10 cellular contexts compared by ENCODE assay signal in genomic region chr13:48318714-48319457, GRCh38. TPM values are rescaled to one million over a fixed set of nuclear protein-coding genes. Genes with fewer than 3 reads are reported as not detected.
DNase-seq lines count a peak whose midpoint lies in the region; ATAC-seq and TF ChIP-seq lines count a peak whose summit lies in the region.
"Had no signal": no experiment of that assay in that cellular context is flagged by ENCODE, and none has a peak within 500 bp of the region (broad histone marks: within the 10 kb centered on the region; RNA-seq: fewer than 3 reads in every experiment).

No MANE protein-coding gene starts in this region.

- ATAC-seq in lower lobe of right lung: peak; percentile 29 to 68
- ATAC-seq in thoracic aorta (ENCODE audit: insufficient number of reproducible peaks, low FRiP score, low read depth): no peak
- ATAC-seq in GM21786 (IDR thresholded peaks at IDR 0.05; ENCODE audit: unreplicated experiment): no peak
- ATAC-seq in HG03460 (IDR thresholded peaks at IDR 0.05; ENCODE audit: unreplicated experiment): no peak

- DNase-seq in activated CD4-positive, alpha-beta T cell treated with anti-CD3 and anti-CD28 coated beads for 48 hours: peak; percentile 28
- no peak for DNase-seq in activated CD4-positive, alpha-beta T cell treated with anti-CD3 and anti-CD28 coated beads, Interleukin-2, amount 50 U/mL, for 1 hour
- peak in 1 of 2 donors; percentile 71 for DNase-seq in ascending aorta (ENCODE audit: low spot score in 2 of 2)
- peak; percentile 60 for DNase-seq in lower lobe of right lung
- DNase-seq in thoracic aorta (ENCODE audit: low spot score): no peak
- DNase-seq in DMS79 treated with DMSO at 0.1 percent for 48 hours (lab: John Stamatoyannopoulos, UW): no peak
- DNase-seq: NCI-H524, T-helper 9 cell had no signal

- TF ChIP-seq CTCF in ascending aorta (IDR thresholded peaks at IDR 0.05): no peak
- TF ChIP-seq CTCF in lower lobe of right lung (IDR thresholded peaks at IDR 0.05): no peak
- no peak for TF ChIP-seq CTCF in thoracic aorta (IDR thresholded peaks at IDR 0.05)

- H3K9me3 ChIP-seq in ascending aorta (peaks cover 0 to 14% of the 10 kb centered on the region in 2 donors), lower lobe of right lung (peaks cover 12% of the 10 kb centered on the region), thoracic aorta (peaks cover 6% of the 10 kb centered on the region)

- H3K4me1 ChIP-seq in ascending aorta (no peaks in the 10 kb centered on the region), lower lobe of right lung (no peaks in the 10 kb centered on the region), thoracic aorta (ENCODE audit: control insufficient read depth in 1 of 2, low read depth in 2 of 2) (peaks cover 0 to 7% of the 10 kb centered on the region in 2 donors)

- H3K4me3 ChIP-seq in ascending aorta (peak overlapping the region; percentile 22 to 51), lower lobe of right lung (peak overlapping the region; percentile 45), thoracic aorta (peak overlapping the region; percentile 66)

- H3K27me3 ChIP-seq in ascending aorta (no peaks in the 10 kb centered on the region), lower lobe of right lung (ENCODE audit: low read depth) (no peaks in the 10 kb centered on the region), thoracic aorta (replicated peaks; ENCODE audit: insufficient read depth) (no peaks in the 10 kb centered on the region)

- H3K36me3 ChIP-seq in ascending aorta (peaks cover 6 to 18% of the 10 kb centered on the region in 2 donors), lower lobe of right lung (peaks cover 19% of the 10 kb centered on the region), thoracic aorta (no peaks in the 10 kb centered on the region)

- intact Hi-C loops in ascending aorta (cut with DNase I): no loop called here
- intact Hi-C loops in lower lobe of right lung (cut with DNase I): no loop called here

- H3K27ac ChIP-seq in ascending aorta (peak overlapping the region; percentile 0 to 5), lower lobe of right lung (no peak overlapping the region), thoracic aorta (no peak overlapping the region)

RNA-seq across cellular contexts. Expression of gene RB1, which starts 15.3 kb away (rescaled TPM):
- total RNA-seq in ascending aorta: 10.6 TPM
- total RNA-seq in lower lobe of right lung: 38.1 TPM
- 10 to 100 TPM; 26.5 to 48.1 TPM for total RNA-seq in thoracic aorta

Comparison
In these comparisons a context has a peak if more than half of its experiments do, and no peak if none do; other contexts are left out.
1. DNase-seq: peak in activated CD4-positive, alpha-beta T cell treated with anti-CD3 and anti-CD28 coated beads for 48 hours (single experiment) and lower lobe of right lung (single experiment); none in activated CD4-positive, alpha-beta T cell treated with anti-CD3 and anti-CD28 coated beads, Interleukin-2, amount 50 U/mL, for 1 hour (single experiment), thoracic aorta (single experiment) and DMS79 treated with DMSO at 0.1 percent for 48 hours (single experiment).
2. H3K27ac ChIP-seq: peak in ascending aorta (2 of 2); none in lower lobe of right lung (single experiment) and thoracic aorta (0 of 2).
3. ATAC-seq: peak in lower lobe of right lung (2 of 2); none in thoracic aorta (single experiment), GM21786 (single experiment) and HG03460 (single experiment).
4. Peak in every context shown above with its lines, with median percentiles within 50 percentile points of each other: H3K4me3 ChIP-seq.